In genomic region chr19:4375620-4376228, GRCh38 we compare ENCODE assay signal across 1 cellular context.
A peak's percentile ranks its signal among the peaks of the same experiment; 100 is the strongest.
TF ChIP-seq lines count a peak whose summit lies in the region.

No MANE protein-coding gene starts in this region.

TF ChIP-seq in K562, 482 proteins besides CTCF, POLR2A, EP300 and RAD21 (continued from another document and continues in another):
- TF ChIP-seq ARID3A (IDR thresholded peaks at IDR 0.05; ENCODE audit: borderline replicate concordance, low read depth, low read length) (no peak), TARDBP (IDR thresholded peaks at IDR 0.05) (no peak), MYC (IDR thresholded peaks at IDR 0.05; ENCODE audit: low read depth, low read length) (peak; percentile 83), MYC (CRISPR knock-in tag; IDR thresholded peaks at IDR 0.05; ENCODE audit: borderline replicate concordance, low read depth) (no peak), PTRF (tag; IDR thresholded peaks at IDR 0.05) (no peak), MCM3 (IDR thresholded peaks at IDR 0.05) (no peak), ZNF75A (CRISPR knock-in tag; IDR thresholded peaks at IDR 0.05) (no peak), FOS (IDR thresholded peaks at IDR 0.05; ENCODE audit: extremely low read depth, insufficient read length) (no peak), POLR2G (IDR thresholded peaks at IDR 0.05; ENCODE audit: low read depth, low read length) (no peak), ZNF274 (IDR thresholded peaks at IDR 0.05; ENCODE audit: borderline replicate concordance, low read depth, low read length) (no peak), TBP (optimal IDR thresholded peaks at IDR 0.05; ENCODE audit: low read depth, low read length) (peak; percentile 54), CREM (IDR thresholded peaks at IDR 0.05; ENCODE audit: low read depth) (peak; percentile 96), ZSCAN29 (IDR thresholded peaks at IDR 0.05) (no peak), ZNF707 (CRISPR knock-in tag; conservative IDR thresholded peaks at IDR 0.05) (no peak), ZNF518B (CRISPR knock-in tag; IDR thresholded peaks at IDR 0.05) (no peak), ZNF76 (CRISPR knock-in tag; IDR thresholded peaks at IDR 0.05; ENCODE audit: borderline replicate concordance) (no peak), HCFC1 (IDR thresholded peaks at IDR 0.05; ENCODE audit: low read depth, low read length) (0 out of 2 replicates have a peak, but pooled peaks have one; percentile 50), ADNP (tag; IDR thresholded peaks at IDR 0.05) (no peak), YY1 (IDR thresholded peaks at IDR 0.05; ENCODE audit: borderline replicate concordance in 1 of 3, control insufficient read depth in 1 of 3, extremely low read depth in 1 of 3, insufficient read depth in 3 of 3, insufficient read length in 1 of 3, insufficient replicate concordance in 2 of 3, low read depth in 1 of 3, low read length in 2 of 3) (peak in 2 of 3 experiments; percentile 6 to 47), RFX1 (IDR thresholded peaks at IDR 0.05) (no peak), TAF7 (tag; IDR thresholded peaks at IDR 0.05) (no peak), SPI1 (IDR thresholded peaks at IDR 0.05; ENCODE audit: borderline replicate concordance, low read depth, low read length) (no peak), SREBF2 (CRISPR knock-in tag; IDR thresholded peaks at IDR 0.05) (no peak), NRF1 (conservative IDR thresholded peaks at IDR 0.05 in 1 of 2, IDR thresholded peaks at IDR 0.05 in 1 of 2) (no peak; a peak in 2 of 4 replicates), NCOR1 (IDR thresholded peaks at IDR 0.05) (peak; percentile 88), PCBP2 (IDR thresholded peaks at IDR 0.05; ENCODE audit: low read depth, low read length, poor library complexity, severe bottlenecking) (no peak), MAFG (tag; conservative IDR thresholded peaks at IDR 0.05) (no peak), ZFPM2 (CRISPR knock-in tag; IDR thresholded peaks at IDR 0.05) (no peak), ZNF217 (CRISPR knock-in tag; IDR thresholded peaks at IDR 0.05) (no peak), RHOXF2B (CRISPR knock-in tag; conservative IDR thresholded peaks at IDR 0.05) (no peak), TAL1 (IDR thresholded peaks at IDR 0.05) (peak; percentile 89), SMAD3 (CRISPR knock-in tag; conservative IDR thresholded peaks at IDR 0.05) (no peak), ZBTB33 (CRISPR knock-in tag; IDR thresholded peaks at IDR 0.05) (peak; percentile 66; the same call in 1 of the 2 replicates), PHB (CRISPR knock-in tag; IDR thresholded peaks at IDR 0.05) (no peak), HDAC2 (IDR thresholded peaks at IDR 0.05) (peak; percentile 47; the same call in 1 of the 2 replicates), ZSCAN32 (CRISPR knock-in tag; IDR thresholded peaks at IDR 0.05) (no peak), ELF1 (tag; IDR thresholded peaks at IDR 0.05) (no peak), ZNF561 (CRISPR knock-in tag; conservative IDR thresholded peaks at IDR 0.05) (no peak), TRIM25 (IDR thresholded peaks at IDR 0.05; ENCODE audit: borderline replicate concordance) (no peak), ZFX (CRISPR knock-in tag; IDR thresholded peaks at IDR 0.05) (no peak), SOX6 (IDR thresholded peaks at IDR 0.05) (peak; percentile 72), CXXC5 (CRISPR knock-in tag; IDR thresholded peaks at IDR 0.05) (peak; percentile 79), RAD51 (IDR thresholded peaks at IDR 0.05; ENCODE audit: borderline replicate concordance, low read depth) (no peak), HNRNPUL1 (IDR thresholded peaks at IDR 0.05; ENCODE audit: low read length) (no peak), SP2 (IDR thresholded peaks at IDR 0.05; ENCODE audit: extremely low read depth, low read depth, low read length, poor library complexity, severe bottlenecking) (no peak), CHD1 (IDR thresholded peaks at IDR 0.05; ENCODE audit: low read length) (no peak), ARID3B (CRISPR knock-in tag; IDR thresholded peaks at IDR 0.05; ENCODE audit: borderline replicate concordance) (no peak), ZNF696 (CRISPR knock-in tag; conservative IDR thresholded peaks at IDR 0.05) (no peak), ATF2 (CRISPR knock-in tag; IDR thresholded peaks at IDR 0.05) (peak; percentile 99)
- TF ChIP-seq, protein P1, sequence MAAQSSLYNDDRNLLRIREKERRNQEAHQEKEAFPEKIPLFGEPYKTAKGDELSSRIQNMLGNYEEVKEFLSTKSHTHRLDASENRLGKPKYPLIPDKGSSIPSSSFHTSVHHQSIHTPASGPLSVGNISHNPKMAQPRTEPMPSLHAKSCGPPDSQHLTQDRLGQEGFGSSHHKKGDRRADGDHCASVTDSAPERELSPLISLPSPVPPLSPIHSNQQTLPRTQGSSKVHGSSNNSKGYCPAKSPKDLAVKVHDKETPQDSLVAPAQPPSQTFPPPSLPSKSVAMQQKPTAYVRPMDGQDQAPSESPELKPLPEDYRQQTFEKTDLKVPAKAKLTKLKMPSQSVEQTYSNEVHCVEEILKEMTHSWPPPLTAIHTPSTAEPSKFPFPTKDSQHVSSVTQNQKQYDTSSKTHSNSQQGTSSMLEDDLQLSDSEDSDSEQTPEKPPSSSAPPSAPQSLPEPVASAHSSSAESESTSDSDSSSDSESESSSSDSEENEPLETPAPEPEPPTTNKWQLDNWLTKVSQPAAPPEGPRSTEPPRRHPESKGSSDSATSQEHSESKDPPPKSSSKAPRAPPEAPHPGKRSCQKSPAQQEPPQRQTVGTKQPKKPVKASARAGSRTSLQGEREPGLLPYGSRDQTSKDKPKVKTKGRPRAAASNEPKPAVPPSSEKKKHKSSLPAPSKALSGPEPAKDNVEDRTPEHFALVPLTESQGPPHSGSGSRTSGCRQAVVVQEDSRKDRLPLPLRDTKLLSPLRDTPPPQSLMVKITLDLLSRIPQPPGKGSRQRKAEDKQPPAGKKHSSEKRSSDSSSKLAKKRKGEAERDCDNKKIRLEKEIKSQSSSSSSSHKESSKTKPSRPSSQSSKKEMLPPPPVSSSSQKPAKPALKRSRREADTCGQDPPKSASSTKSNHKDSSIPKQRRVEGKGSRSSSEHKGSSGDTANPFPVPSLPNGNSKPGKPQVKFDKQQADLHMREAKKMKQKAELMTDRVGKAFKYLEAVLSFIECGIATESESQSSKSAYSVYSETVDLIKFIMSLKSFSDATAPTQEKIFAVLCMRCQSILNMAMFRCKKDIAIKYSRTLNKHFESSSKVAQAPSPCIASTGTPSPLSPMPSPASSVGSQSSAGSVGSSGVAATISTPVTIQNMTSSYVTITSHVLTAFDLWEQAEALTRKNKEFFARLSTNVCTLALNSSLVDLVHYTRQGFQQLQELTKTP (IDR thresholded peaks at IDR 0.05; ENCODE audit: low read depth in 1 of 2, partially characterized antibody in 2 of 2): peak in 1 of 2 experiments; percentile 24
- TF ChIP-seq, protein P2, sequence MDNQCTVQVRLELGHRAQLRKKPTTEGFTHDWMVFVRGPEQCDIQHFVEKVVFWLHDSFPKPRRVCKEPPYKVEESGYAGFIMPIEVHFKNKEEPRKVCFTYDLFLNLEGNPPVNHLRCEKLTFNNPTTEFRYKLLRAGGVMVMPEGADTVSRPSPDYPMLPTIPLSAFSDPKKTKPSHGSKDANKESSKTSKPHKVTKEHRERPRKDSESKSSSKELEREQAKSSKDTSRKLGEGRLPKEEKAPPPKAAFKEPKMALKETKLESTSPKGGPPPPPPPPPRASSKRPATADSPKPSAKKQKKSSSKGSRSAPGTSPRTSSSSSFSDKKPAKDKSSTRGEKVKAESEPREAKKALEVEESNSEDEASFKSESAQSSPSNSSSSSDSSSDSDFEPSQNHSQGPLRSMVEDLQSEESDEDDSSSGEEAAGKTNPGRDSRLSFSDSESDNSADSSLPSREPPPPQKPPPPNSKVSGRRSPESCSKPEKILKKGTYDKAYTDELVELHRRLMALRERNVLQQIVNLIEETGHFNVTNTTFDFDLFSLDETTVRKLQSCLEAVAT (IDR thresholded peaks at IDR 0.05): peak in 1 of 2 experiments; percentile 57; a peak in 2 of 4 replicates
